Comparison of ENCODE assay signal across 13 cellular contexts in the genomic region with DNA sequence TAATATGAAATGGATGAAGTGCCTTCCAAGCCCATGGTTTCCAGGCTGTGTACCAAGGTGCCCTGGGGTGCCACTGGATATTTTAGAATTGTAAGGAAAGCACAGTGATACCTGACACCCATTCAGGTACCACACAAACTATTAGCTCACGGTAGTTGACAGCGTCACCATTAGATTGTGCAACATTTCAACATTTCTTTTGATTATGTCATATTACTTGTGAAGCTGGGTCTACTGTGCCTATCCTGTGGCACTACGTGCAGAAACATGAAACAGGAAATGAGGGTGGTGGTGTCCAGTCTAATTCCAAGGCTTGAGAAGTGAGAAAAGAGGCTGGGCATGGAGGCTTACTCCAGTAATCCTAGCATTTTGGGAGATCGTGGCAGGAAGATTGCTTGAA.
A peak's percentile ranks its signal among the peaks of the same experiment; 100 is the strongest.
DNase-seq lines count a peak whose midpoint lies in the region; ATAC-seq and TF ChIP-seq lines count a peak whose summit lies in the region.
"Had no signal": no experiment of that assay in that cellular context is flagged by ENCODE, and none has a peak within 500 bp of the region (broad histone marks: within the 10 kb centered on the region; RNA-seq: fewer than 3 reads in every experiment).

No MANE protein-coding gene starts in this region.

- H3K27me3 ChIP-seq in HUES48 (ENCODE audit: control insufficient read depth, insufficient read depth, low read length) (no peaks in the 10 kb centered on the region), smooth muscle cell (ENCODE audit: low read depth) (no peaks in the 10 kb centered on the region)

- peak; percentile 62 for DNase-seq in NCI-H2171 treated with DMSO at 0.1 percent for 48 hours (lab: John Stamatoyannopoulos, UW)
- no peak for DNase-seq in smooth muscle cell (lab: John Stamatoyannopoulos, UW; ENCODE audit: unreplicated experiment)
- no peak for DNase-seq in RKO (ENCODE audit: low spot score)
- no peak for DNase-seq in HUDEP-2 (lab: John Stamatoyannopoulos, UW; ENCODE audit: unreplicated experiment in 76 of 76)
- DNase-seq in mucosa of descending colon = no peak
- DNase-seq: caudate nucleus; DND-41; foreskin fibroblast; KBM-7; left ventricle myocardium inferior; stimulated activated CD4-positive, alpha-beta T cell treated with anti-CD3 and anti-CD28 coated beads, Interleukin-4, amount 100 ng/mL, for 1 hour had no signal

- H3K4me1 Mint-ChIP-seq in dendritic cell treated with granulocyte-macrophage colony-stimulating factor and Interleukin-4, amounts not matched to agents 40 ng/mL and 50 ng/mL, for 4 days (ENCODE audit: low read depth) = peaks cover 48% of the 10 kb centered on the region

- H3K4me3 Mint-ChIP-seq in dendritic cell treated with granulocyte-macrophage colony-stimulating factor and Interleukin-4, amounts not matched to agents 40 ng/mL and 50 ng/mL, for 4 days = no peak overlapping the region

- H3K9ac ChIP-seq in HUES48 (ENCODE audit: low read depth, low read length) = no peak overlapping the region
- H3K9ac ChIP-seq in smooth muscle cell (ENCODE audit: low read depth) = no peak overlapping the region

- intact Hi-C loops in dendritic cell treated with granulocyte-macrophage colony-stimulating factor and Interleukin-4, amounts not matched to agents 40 ng/mL and 50 ng/mL, for 4 days (cut with micrococcal nuclease) = loop anchor here (5.0 kb wide), 1 partner anchor 34 kb away; no protein-coding TSS in a partner anchor
- intact Hi-C loops in mucosa of descending colon (cut with DNase I, micrococcal nuclease) = no loop called here

- H3K27me3 Mint-ChIP-seq in dendritic cell treated with granulocyte-macrophage colony-stimulating factor and Interleukin-4, amounts not matched to agents 40 ng/mL and 50 ng/mL, for 4 days = no peaks in the 10 kb centered on the region

- H3K27ac ChIP-seq in HUES48 (ENCODE audit: low read depth, low read length) = peak overlapping the region; percentile 91
- H3K27ac ChIP-seq in smooth muscle cell (ENCODE audit: low read depth) = peak overlapping the region; percentile 49
- H3K27ac ChIP-seq: left ventricle myocardium inferior had no signal

- no peaks in the 10 kb centered on the region for H3K9me3 Mint-ChIP-seq in dendritic cell treated with granulocyte-macrophage colony-stimulating factor and Interleukin-4, amounts not matched to agents 40 ng/mL and 50 ng/mL, for 4 days

- H3K4me3 ChIP-seq in HUES48 (ENCODE audit: low read depth, low read length) = no peak overlapping the region; the same call in 1 of the 2 replicates
- H3K4me3 ChIP-seq in smooth muscle cell = no peak overlapping the region
- no peak overlapping the region for H3K4me3 ChIP-seq in mucosa of descending colon
- H3K4me3 ChIP-seq: left ventricle myocardium inferior had no signal

- no peaks in the 10 kb centered on the region for H3K36me3 Mint-ChIP-seq in dendritic cell treated with granulocyte-macrophage colony-stimulating factor and Interleukin-4, amounts not matched to agents 40 ng/mL and 50 ng/mL, for 4 days (ENCODE audit: low read depth)

- H3K36me3 ChIP-seq in HUES48 (ENCODE audit: control insufficient read depth, insufficient read depth, low read length) = no peaks in the 10 kb centered on the region
- no peaks in the 10 kb centered on the region for H3K36me3 ChIP-seq in smooth muscle cell (ENCODE audit: low read depth)
- no peaks in the 10 kb centered on the region for H3K36me3 ChIP-seq in mucosa of descending colon (ENCODE audit: low read depth)
- H3K36me3 ChIP-seq: left ventricle myocardium inferior had no signal

- TF ChIP-seq CTCF in smooth muscle cell (IDR thresholded peaks at IDR 0.05; ENCODE audit: borderline replicate concordance, insufficient read depth, poor library complexity, severe bottlenecking) (no peak), mucosa of descending colon (IDR thresholded peaks at IDR 0.05) (no peak)

- no peak overlapping the region for H3K4me2 ChIP-seq in smooth muscle cell

- no peaks in the 10 kb centered on the region for H3K79me2 ChIP-seq in smooth muscle cell (ENCODE audit: low read depth)

- H3K27ac Mint-ChIP-seq in dendritic cell treated with granulocyte-macrophage colony-stimulating factor and Interleukin-4, amounts not matched to agents 40 ng/mL and 50 ng/mL, for 4 days = peak overlapping the region; percentile 93

- H3K4me1 ChIP-seq in HUES48 (ENCODE audit: control insufficient read depth, insufficient read depth, low read length) = peaks cover 28% of the 10 kb centered on the region
- peaks cover 21% of the 10 kb centered on the region for H3K4me1 ChIP-seq in smooth muscle cell (ENCODE audit: low read depth)
- H3K4me1 ChIP-seq in mucosa of descending colon (ENCODE audit: low read depth) = peaks cover 40% of the 10 kb centered on the region

- ATAC-seq in mucosa of descending colon = no peak

- H3F3A ChIP-seq in smooth muscle cell (ENCODE audit: low read depth) = peaks cover 9% of the 10 kb centered on the region

- H3K9me3 ChIP-seq in HUES48 (ENCODE audit: control insufficient read depth, insufficient read depth, low read length) = no peaks in the 10 kb centered on the region
- H3K9me3 ChIP-seq in smooth muscle cell (replicated peaks; ENCODE audit: low read depth) = no peaks in the 10 kb centered on the region
- no peaks in the 10 kb centered on the region for H3K9me3 ChIP-seq in mucosa of descending colon
- H3K9me3 ChIP-seq: left ventricle myocardium inferior had no signal

- WGBS in smooth muscle cell (ENCODE audit: low lambda C conversion rate) = 75% methylated on average over 4 of the region's 4 CpGs

- H4K20me1 ChIP-seq in smooth muscle cell (ENCODE audit: low read depth) = no peaks in the 10 kb centered on the region

- no peak overlapping the region for H2AFZ ChIP-seq in smooth muscle cell (ENCODE audit: low read depth)
